ENCODE assay signal across 14 cellular contexts in the genomic region with DNA sequence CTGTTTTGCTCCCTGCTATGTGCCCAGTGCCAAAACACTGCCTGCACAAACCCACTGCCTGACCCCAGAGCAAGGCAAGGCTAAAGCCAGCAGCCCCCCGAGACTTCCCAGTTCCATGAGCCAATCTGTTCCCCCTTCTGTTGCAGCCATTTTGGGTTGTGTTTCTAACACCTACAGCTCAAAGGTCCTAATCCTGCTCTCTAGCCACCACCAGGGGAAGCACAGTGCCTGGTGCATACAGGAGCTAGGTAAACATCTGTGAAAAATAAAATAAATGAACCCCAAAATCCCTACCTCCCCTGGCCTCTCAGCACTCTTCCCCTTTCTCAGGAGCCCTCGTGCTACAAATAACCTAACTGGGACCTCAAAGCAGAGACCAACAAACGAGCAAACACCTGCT.
"Had no signal": no experiment of that assay in that cellular context is flagged by ENCODE, and none has a peak within 500 bp of the region (broad histone marks: within the 10 kb centered on the region; RNA-seq: fewer than 3 reads in every experiment).

No MANE protein-coding gene starts in this region.

- H3K4me1 Mint-ChIP-seq: naive thymus-derived CD4-positive, alpha-beta T cell; stimulated activated effector memory CD8-positive, alpha-beta T cell treated with anti-CD3 and anti-CD28 coated beads, Interleukin-12 subunit alpha, Interleukin-12 subunit beta, amount 100 ng/mL, for 72 hours had no signal

- H3K36me3 Mint-ChIP-seq: naive thymus-derived CD4-positive, alpha-beta T cell; stimulated activated effector memory CD8-positive, alpha-beta T cell treated with anti-CD3 and anti-CD28 coated beads, Interleukin-12 subunit alpha, Interleukin-12 subunit beta, amount 100 ng/mL, for 72 hours had no signal

- H3K9me3 ChIP-seq: ovary had no signal

- H3K4me1 ChIP-seq: tibial artery had no signal

- DNase-seq: heart left ventricle; hippocampal formation; mesendoderm; nephron progenitor cell; ovary; right cardiac atrium; stimulated activated CD4-positive, alpha-beta T cell treated with anti-CD3 and anti-CD28 coated beads, Interleukin-4, amount 100 ng/mL, for 1 hour; stimulated activated CD8-positive, alpha-beta memory T cell treated with anti-CD3 and anti-CD28 coated beads, Interleukin-4, amount 100 ng/mL, for 48 hours; stimulated activated naive CD8-positive, alpha-beta T cell treated with anti-CD3 and anti-CD28 coated beads, Interleukin-15, Interleukin-2, amounts not matched to agents 100 U/mL and 50 U/mL, for 24 hours; tibial artery had no signal

- H3K27ac ChIP-seq: heart left ventricle, ovary, tibial artery had no signal

- ATAC-seq: esophagus mucosa; heart left ventricle; naive thymus-derived CD4-positive, alpha-beta T cell; right cardiac atrium; stimulated activated effector memory CD8-positive, alpha-beta T cell treated with anti-CD3 and anti-CD28 coated beads, Interleukin-12 subunit alpha, Interleukin-12 subunit beta, amount 100 ng/mL, for 72 hours; stimulated activated naive CD8-positive, alpha-beta T cell treated with anti-CD3 and anti-CD28 coated beads, Interleukin-15, Interleukin-2, amounts not matched to agents 100 U/mL and 50 U/mL, for 24 hours had no signal

- H3K4me3 Mint-ChIP-seq: dendritic cell treated with granulocyte-macrophage colony-stimulating factor and Interleukin-4, amounts not matched to agents 40 ng/mL and 50 ng/mL, for 4 days; naive thymus-derived CD4-positive, alpha-beta T cell; nephron progenitor cell; stimulated activated effector memory CD8-positive, alpha-beta T cell treated with anti-CD3 and anti-CD28 coated beads, Interleukin-12 subunit alpha, Interleukin-12 subunit beta, amount 100 ng/mL, for 72 hours had no signal

- H3K27me3 ChIP-seq: heart left ventricle, ovary had no signal

- H3K9me3 Mint-ChIP-seq: dendritic cell treated with granulocyte-macrophage colony-stimulating factor and Interleukin-4, amounts not matched to agents 40 ng/mL and 50 ng/mL, for 4 days; stimulated activated effector memory CD8-positive, alpha-beta T cell treated with anti-CD3 and anti-CD28 coated beads, Interleukin-12 subunit alpha, Interleukin-12 subunit beta, amount 100 ng/mL, for 72 hours had no signal

- H3K36me3 ChIP-seq: heart left ventricle, ovary, tibial artery had no signal

- H3K4me3 ChIP-seq: heart left ventricle, ovary, tibial artery had no signal

- H3K27ac Mint-ChIP-seq: dendritic cell treated with granulocyte-macrophage colony-stimulating factor and Interleukin-4, amounts not matched to agents 40 ng/mL and 50 ng/mL, for 4 days; naive thymus-derived CD4-positive, alpha-beta T cell; nephron progenitor cell; stimulated activated effector memory CD8-positive, alpha-beta T cell treated with anti-CD3 and anti-CD28 coated beads, Interleukin-12 subunit alpha, Interleukin-12 subunit beta, amount 100 ng/mL, for 72 hours had no signal
